Comparison of ENCODE assay signal across 1 cellular context in the genomic region with DNA sequence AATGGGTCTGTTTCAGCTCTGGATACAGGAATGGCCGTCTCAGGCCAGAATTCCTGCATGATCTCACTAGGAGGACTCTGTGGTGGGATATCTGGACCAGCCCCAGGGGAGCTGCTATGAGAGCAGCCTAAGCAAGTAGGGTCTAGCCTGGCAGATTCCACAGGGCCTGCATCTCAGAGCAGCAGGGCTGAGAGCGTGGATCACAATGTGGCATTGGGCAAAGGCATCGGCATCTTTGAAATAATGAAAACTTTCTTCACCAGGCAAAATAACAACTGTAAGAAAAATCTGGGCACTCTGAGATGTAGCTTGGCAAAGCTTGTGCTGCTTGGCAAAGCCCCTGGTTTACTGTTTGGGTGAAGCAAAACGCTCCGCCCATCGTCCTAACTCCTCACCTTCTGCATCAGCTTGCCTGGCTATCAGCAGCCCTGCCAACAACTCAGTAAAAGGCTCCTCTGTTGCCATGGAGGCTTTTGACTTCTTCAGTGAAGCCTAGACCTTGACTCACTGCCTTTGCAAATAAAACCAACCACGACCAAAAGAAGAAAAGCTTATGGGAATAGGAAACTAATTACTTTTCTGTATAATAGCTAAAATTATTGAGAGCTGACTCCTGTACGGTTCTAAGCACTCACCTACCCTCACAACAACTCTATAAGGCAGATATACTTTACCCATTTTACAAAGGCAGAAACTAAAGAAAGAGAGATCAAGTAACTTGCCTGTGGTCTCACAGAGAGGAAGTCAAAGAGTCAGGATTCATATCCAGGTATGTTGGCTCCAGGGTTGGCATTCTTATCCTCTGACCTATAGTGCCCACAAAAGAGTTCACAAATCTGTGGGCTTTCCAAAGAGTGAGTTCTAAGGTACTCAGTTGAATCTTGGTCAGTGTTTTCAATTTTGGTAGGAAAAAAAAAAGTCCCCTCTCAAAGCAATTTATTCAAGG.
TF ChIP-seq lines count a peak whose summit lies in the region.

No MANE protein-coding gene starts in this region.

TF ChIP-seq in SK-N-SH treated with all-trans-retinoic acid at 6 μM for 48 hours, 23 proteins besides CTCF, POLR2A, EP300 and RAD21 (continued from another document):
- TF ChIP-seq, protein P1, sequence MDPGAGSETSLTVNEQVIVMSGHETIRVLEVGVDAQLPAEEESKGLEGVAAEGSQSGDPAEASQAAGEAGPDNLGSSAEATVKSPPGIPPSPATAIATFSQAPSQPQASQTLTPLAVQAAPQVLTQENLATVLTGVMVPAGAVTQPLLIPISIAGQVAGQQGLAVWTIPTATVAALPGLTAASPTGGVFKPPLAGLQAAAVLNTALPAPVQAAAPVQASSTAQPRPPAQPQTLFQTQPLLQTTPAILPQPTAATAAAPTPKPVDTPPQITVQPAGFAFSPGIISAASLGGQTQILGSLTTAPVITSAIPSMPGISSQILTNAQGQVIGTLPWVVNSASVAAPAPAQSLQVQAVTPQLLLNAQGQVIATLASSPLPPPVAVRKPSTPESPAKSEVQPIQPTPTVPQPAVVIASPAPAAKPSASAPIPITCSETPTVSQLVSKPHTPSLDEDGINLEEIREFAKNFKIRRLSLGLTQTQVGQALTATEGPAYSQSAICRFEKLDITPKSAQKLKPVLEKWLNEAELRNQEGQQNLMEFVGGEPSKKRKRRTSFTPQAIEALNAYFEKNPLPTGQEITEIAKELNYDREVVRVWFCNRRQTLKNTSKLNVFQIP (CRISPR knock-in tag; IDR thresholded peaks at IDR 0.05; ENCODE audit: borderline replicate concordance, low read depth), result no peak
- TF ChIP-seq ZNF565 (CRISPR knock-in tag; conservative IDR thresholded peaks at IDR 0.05; ENCODE audit: low read depth) (no peak), PPARA (CRISPR knock-in tag; IDR thresholded peaks at IDR 0.05; ENCODE audit: borderline replicate concordance) (no peak), ARNTL (CRISPR knock-in tag; IDR thresholded peaks at IDR 0.05; ENCODE audit: borderline replicate concordance, low read depth) (no peak), ZC3H10 (CRISPR knock-in tag; IDR thresholded peaks at IDR 0.05) (no peak), ZNF8 (CRISPR knock-in tag; IDR thresholded peaks at IDR 0.05) (no peak), GLIS3 (CRISPR knock-in tag; IDR thresholded peaks at IDR 0.05) (no peak), BACH2 (CRISPR knock-in tag; IDR thresholded peaks at IDR 0.05; ENCODE audit: borderline replicate concordance) (no peak), ESRRG (CRISPR knock-in tag; IDR thresholded peaks at IDR 0.05) (no peak), SNAI2 (CRISPR knock-in tag; IDR thresholded peaks at IDR 0.05) (no peak), ZNF70 (CRISPR knock-in tag; IDR thresholded peaks at IDR 0.05) (no peak), CSDC2 (CRISPR knock-in tag; IDR thresholded peaks at IDR 0.05) (no peak), ISL1 (CRISPR knock-in tag; IDR thresholded peaks at IDR 0.05) (no peak)
- TF ChIP-seq, protein P2, sequence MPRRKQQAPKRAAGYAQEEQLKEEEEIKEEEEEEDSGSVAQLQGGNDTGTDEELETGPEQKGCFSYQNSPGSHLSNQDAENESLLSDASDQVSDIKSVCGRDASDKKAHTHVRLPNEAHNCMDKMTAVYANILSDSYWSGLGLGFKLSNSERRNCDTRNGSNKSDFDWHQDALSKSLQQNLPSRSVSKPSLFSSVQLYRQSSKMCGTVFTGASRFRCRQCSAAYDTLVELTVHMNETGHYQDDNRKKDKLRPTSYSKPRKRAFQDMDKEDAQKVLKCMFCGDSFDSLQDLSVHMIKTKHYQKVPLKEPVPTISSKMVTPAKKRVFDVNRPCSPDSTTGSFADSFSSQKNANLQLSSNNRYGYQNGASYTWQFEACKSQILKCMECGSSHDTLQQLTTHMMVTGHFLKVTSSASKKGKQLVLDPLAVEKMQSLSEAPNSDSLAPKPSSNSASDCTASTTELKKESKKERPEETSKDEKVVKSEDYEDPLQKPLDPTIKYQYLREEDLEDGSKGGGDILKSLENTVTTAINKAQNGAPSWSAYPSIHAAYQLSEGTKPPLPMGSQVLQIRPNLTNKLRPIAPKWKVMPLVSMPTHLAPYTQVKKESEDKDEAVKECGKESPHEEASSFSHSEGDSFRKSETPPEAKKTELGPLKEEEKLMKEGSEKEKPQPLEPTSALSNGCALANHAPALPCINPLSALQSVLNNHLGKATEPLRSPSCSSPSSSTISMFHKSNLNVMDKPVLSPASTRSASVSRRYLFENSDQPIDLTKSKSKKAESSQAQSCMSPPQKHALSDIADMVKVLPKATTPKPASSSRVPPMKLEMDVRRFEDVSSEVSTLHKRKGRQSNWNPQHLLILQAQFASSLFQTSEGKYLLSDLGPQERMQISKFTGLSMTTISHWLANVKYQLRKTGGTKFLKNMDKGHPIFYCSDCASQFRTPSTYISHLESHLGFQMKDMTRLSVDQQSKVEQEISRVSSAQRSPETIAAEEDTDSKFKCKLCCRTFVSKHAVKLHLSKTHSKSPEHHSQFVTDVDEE (CRISPR knock-in tag; IDR thresholded peaks at IDR 0.05), result no peak
- TF ChIP-seq, protein P3, sequence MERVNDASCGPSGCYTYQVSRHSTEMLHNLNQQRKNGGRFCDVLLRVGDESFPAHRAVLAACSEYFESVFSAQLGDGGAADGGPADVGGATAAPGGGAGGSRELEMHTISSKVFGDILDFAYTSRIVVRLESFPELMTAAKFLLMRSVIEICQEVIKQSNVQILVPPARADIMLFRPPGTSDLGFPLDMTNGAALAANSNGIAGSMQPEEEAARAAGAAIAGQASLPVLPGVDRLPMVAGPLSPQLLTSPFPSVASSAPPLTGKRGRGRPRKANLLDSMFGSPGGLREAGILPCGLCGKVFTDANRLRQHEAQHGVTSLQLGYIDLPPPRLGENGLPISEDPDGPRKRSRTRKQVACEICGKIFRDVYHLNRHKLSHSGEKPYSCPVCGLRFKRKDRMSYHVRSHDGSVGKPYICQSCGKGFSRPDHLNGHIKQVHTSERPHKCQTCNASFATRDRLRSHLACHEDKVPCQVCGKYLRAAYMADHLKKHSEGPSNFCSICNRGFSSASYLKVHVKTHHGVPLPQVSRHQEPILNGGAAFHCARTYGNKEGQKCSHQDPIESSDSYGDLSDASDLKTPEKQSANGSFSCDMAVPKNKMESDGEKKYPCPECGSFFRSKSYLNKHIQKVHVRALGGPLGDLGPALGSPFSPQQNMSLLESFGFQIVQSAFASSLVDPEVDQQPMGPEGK (CRISPR knock-in tag; IDR thresholded peaks at IDR 0.05; ENCODE audit: borderline replicate concordance), result no peak
